1 cellular context compared by ENCODE assay signal in the genomic region with DNA sequence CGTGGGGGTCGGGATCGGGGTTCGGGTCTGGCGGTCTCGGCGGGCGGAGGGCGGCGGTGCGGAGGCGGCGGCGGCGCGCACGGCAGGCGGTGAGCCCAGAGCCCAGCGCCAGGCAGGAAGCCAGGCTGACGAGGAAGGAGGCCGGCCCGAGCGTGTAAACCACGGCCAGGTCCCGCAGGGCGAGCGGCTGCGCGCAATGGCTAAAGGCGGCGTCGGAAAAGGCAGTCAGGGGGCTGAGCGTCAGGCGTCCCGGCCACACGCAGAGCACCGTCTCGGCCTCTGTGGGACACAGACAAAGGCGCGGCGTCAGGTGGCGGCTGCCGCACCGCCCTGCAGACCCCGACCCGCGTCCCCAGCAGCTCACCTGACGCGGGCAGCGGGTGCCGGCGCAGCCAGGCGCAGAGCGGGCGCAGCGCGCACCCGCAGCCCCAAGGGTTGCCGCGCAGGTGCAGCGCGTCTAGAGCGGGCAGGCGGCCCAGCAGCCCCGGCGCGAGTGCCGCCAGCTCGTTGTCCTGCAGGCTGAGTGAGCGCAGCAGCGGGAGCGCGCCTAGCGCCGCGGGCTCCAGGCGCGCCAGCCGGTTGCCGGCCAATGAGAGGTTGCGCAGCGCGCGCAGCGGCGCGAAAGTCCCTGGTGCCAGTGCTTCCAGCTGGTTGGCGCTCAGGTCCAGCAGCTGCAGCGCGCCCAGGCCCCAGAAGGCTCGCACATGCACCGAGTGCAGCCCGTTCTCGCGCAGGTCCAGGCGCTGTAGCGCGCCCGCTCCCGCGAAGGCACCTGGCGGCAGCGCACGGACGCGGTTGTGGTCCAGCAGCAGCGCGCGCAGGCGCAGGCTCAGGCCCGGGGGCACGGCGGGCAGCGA.
A peak's percentile ranks its signal among the peaks of the same experiment; 100 is the strongest.
TF ChIP-seq lines count a peak whose summit lies in the region.

No MANE protein-coding gene starts in this region.

TF ChIP-seq in WTC11, 78 proteins besides CTCF, POLR2A, EP300 and RAD21 (continued from another document):
- 0 out of 2 replicates have a peak, but pooled peaks have one; percentile 13 for TF ChIP-seq MYBL2 (CRISPR knock-in tag; IDR thresholded peaks at IDR 0.05)
- TF ChIP-seq JAZF1 (CRISPR knock-in tag; IDR thresholded peaks at IDR 0.05): no peak
- peak; percentile 93 for TF ChIP-seq TEAD1 (CRISPR knock-in tag; IDR thresholded peaks at IDR 0.05)
- TF ChIP-seq, protein P1, sequence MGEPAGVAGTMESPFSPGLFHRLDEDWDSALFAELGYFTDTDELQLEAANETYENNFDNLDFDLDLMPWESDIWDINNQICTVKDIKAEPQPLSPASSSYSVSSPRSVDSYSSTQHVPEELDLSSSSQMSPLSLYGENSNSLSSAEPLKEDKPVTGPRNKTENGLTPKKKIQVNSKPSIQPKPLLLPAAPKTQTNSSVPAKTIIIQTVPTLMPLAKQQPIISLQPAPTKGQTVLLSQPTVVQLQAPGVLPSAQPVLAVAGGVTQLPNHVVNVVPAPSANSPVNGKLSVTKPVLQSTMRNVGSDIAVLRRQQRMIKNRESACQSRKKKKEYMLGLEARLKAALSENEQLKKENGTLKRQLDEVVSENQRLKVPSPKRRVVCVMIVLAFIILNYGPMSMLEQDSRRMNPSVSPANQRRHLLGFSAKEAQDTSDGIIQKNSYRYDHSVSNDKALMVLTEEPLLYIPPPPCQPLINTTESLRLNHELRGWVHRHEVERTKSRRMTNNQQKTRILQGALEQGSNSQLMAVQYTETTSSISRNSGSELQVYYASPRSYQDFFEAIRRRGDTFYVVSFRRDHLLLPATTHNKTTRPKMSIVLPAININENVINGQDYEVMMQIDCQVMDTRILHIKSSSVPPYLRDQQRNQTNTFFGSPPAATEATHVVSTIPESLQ (CRISPR knock-in tag; IDR thresholded peaks at IDR 0.05): no peak
- TF ChIP-seq, protein P2, sequence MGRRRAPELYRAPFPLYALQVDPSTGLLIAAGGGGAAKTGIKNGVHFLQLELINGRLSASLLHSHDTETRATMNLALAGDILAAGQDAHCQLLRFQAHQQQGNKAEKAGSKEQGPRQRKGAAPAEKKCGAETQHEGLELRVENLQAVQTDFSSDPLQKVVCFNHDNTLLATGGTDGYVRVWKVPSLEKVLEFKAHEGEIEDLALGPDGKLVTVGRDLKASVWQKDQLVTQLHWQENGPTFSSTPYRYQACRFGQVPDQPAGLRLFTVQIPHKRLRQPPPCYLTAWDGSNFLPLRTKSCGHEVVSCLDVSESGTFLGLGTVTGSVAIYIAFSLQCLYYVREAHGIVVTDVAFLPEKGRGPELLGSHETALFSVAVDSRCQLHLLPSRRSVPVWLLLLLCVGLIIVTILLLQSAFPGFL (CRISPR knock-in tag; IDR thresholded peaks at IDR 0.05; ENCODE audit: borderline replicate concordance): no peak
- TF ChIP-seq KAT7 (CRISPR knock-in tag; IDR thresholded peaks at IDR 0.05; ENCODE audit: borderline replicate concordance): peak; percentile 95
- TF ChIP-seq, protein P3, sequence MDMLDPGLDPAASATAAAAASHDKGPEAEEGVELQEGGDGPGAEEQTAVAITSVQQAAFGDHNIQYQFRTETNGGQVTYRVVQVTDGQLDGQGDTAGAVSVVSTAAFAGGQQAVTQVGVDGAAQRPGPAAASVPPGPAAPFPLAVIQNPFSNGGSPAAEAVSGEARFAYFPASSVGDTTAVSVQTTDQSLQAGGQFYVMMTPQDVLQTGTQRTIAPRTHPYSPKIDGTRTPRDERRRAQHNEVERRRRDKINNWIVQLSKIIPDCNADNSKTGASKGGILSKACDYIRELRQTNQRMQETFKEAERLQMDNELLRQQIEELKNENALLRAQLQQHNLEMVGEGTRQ (CRISPR knock-in tag; IDR thresholded peaks at IDR 0.05): peak; percentile 48; the same call in 1 of the 2 replicates
- TF ChIP-seq, protein P4, sequence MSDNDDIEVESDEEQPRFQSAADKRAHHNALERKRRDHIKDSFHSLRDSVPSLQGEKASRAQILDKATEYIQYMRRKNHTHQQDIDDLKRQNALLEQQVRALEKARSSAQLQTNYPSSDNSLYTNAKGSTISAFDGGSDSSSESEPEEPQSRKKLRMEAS (CRISPR knock-in tag; IDR thresholded peaks at IDR 0.05): peak; percentile 87; the same call in 1 of the 2 replicates
- TF ChIP-seq FOXP4 (CRISPR knock-in tag; IDR thresholded peaks at IDR 0.05): peak; percentile 85
- TF ChIP-seq, protein P5, sequence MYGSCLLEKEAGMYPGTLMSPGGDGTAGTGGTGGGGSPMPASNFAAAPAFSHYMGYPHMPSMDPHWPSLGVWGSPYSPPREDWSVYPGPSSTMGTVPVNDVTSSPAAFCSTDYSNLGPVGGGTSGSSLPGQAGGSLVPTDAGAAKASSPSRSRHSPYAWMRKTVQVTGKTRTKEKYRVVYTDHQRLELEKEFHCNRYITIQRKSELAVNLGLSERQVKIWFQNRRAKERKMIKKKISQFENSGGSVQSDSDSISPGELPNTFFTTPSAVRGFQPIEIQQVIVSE (CRISPR knock-in tag; IDR thresholded peaks at IDR 0.05; ENCODE audit: borderline replicate concordance): no peak
- TF ChIP-seq TEAD4 (CRISPR knock-in tag; IDR thresholded peaks at IDR 0.05): no peak
- TF ChIP-seq, protein P6, sequence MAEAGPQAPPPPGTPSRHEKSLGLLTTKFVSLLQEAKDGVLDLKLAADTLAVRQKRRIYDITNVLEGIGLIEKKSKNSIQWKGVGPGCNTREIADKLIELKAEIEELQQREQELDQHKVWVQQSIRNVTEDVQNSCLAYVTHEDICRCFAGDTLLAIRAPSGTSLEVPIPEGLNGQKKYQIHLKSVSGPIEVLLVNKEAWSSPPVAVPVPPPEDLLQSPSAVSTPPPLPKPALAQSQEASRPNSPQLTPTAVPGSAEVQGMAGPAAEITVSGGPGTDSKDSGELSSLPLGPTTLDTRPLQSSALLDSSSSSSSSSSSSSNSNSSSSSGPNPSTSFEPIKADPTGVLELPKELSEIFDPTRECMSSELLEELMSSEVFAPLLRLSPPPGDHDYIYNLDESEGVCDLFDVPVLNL (CRISPR knock-in tag; IDR thresholded peaks at IDR 0.05; ENCODE audit: borderline replicate concordance, low read depth): no peak; the same call in 1 of the 2 replicates
- no peak; the same call in 1 of the 2 replicates for TF ChIP-seq ZNF121 (CRISPR knock-in tag; IDR thresholded peaks at IDR 0.05)
- no peak for TF ChIP-seq GABPB1 (CRISPR knock-in tag; IDR thresholded peaks at IDR 0.05)
- TF ChIP-seq, protein P7, sequence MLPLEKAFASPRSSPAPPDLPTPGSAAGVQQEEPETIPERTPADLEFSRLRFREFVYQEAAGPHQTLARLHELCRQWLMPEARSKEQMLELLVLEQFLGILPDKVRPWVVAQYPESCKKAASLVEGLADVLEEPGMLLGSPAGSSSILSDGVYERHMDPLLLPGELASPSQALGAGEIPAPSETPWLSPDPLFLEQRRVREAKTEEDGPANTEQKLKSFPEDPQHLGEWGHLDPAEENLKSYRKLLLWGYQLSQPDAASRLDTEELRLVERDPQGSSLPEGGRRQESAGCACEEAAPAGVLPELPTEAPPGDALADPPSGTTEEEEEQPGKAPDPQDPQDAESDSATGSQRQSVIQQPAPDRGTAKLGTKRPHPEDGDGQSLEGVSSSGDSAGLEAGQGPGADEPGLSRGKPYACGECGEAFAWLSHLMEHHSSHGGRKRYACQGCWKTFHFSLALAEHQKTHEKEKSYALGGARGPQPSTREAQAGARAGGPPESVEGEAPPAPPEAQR (CRISPR knock-in tag; IDR thresholded peaks at IDR 0.05): no peak
- TF ChIP-seq MLX (CRISPR knock-in tag; IDR thresholded peaks at IDR 0.05): no peak
- TF ChIP-seq RELA (CRISPR knock-in tag; IDR thresholded peaks at IDR 0.05; ENCODE audit: borderline replicate concordance): 0 out of 2 replicates have a peak, but pooled peaks have one; percentile 62
- TF ChIP-seq ZBTB21 (CRISPR knock-in tag; IDR thresholded peaks at IDR 0.05; ENCODE audit: borderline replicate concordance): peak; percentile 62; the same call in 1 of the 2 replicates
- no peak for TF ChIP-seq SMAD4 (CRISPR knock-in tag; IDR thresholded peaks at IDR 0.05)
- TF ChIP-seq ZNF423 (CRISPR knock-in tag; IDR thresholded peaks at IDR 0.05): no peak
- TF ChIP-seq SMAD3 (CRISPR knock-in tag; IDR thresholded peaks at IDR 0.05; ENCODE audit: borderline replicate concordance): peak; percentile 48; the same call in 1 of the 2 replicates
- TF ChIP-seq FOXP1 (CRISPR knock-in tag; IDR thresholded peaks at IDR 0.05; ENCODE audit: borderline replicate concordance): peak; percentile 59; the same call in 1 of the 2 replicates
- 0 out of 2 replicates have a peak, but pooled peaks have one; percentile 55 for TF ChIP-seq ETV6 (CRISPR knock-in tag; IDR thresholded peaks at IDR 0.05)
- TF ChIP-seq ATF1 (CRISPR knock-in tag; IDR thresholded peaks at IDR 0.05): no peak
- TF ChIP-seq HMGA2 (CRISPR knock-in tag; IDR thresholded peaks at IDR 0.05): no peak
- no peak for TF ChIP-seq GRHL2 (CRISPR knock-in tag; IDR thresholded peaks at IDR 0.05; ENCODE audit: insufficient replicate concordance, severe bottlenecking)
